8 cellular contexts compared by ENCODE assay signal in the genomic region with DNA sequence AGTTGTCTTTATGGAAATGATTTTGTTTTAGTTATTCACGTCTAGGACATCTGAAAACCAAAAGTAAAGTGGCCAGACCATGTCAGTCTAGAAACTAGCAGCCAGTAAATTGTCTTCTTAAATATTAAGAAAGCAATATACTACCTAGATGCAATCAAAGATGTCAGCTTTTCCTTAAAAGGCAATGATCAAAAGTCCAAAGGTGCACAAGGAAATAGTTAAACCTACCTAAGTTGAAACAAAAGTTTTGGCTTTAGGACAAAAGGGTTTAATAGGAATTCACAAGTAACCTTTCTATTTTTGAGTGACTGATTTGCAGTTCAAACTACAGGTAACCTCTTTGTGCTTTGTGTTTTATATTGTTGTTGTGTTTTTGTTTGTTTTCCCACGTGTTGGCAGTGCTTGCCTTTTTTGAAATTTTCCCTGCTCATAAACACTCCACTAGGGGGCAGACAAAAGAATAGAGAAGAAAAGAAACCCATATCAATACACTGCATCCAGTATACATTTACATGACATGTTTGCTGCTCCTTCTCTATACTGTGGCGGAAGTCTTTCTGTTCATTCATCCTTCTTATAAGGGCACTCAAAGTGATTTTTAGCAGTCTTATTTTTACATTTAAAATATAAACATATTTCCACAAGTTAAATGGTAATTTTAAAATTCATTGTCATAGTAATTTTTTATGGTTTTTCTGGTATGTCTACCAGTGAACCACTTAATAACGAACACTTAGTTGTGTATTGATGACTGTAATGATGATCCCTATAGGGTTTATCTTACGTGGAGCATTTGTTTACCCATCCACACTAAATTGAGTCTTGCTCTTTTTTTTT.
DNase-seq lines count a peak whose midpoint lies in the region; ATAC-seq lines count a peak whose summit lies in the region.

No MANE protein-coding gene starts in this region.

- intact Hi-C loops in sciatic nerve (cut with DNase I): no loop called here

- H3K4me3 ChIP-seq in Jurkat, Clone E6-1 (ENCODE audit: low read length): no peak overlapping the region

- ATAC-seq in GM19467 (IDR thresholded peaks at IDR 0.05; ENCODE audit: unreplicated experiment) (peak; percentile 68), sciatic nerve (no peak)

- in situ Hi-C loops in SK-MEL-5 (cut with HindIII; ENCODE audit: low pct_unique_long_range_greater_than_20kb, low sequenced_read_pairs): no loop called here

- peak; percentile 30 for DNase-seq in DMS53 treated with DMSO at 0.1 percent for 48 hours (lab: John Stamatoyannopoulos, UW; ENCODE audit: unreplicated experiment)
- peak; percentile 33 for DNase-seq in Jurkat, Clone E6-1 (ENCODE audit: low read depth, low spot score)
- DNase-seq in SK-MEL-5 (ENCODE audit: low read depth, low spot score): peak; percentile 77
- peak; percentile 13 for DNase-seq in fibroblast of gingiva (ENCODE audit: low read depth)
- DNase-seq in renal cortical epithelial cell (ENCODE audit: low read depth): peak; percentile 36
- no peak for DNase-seq in sciatic nerve (ENCODE audit: low spot score)
- DNase-seq in effector CD4-positive, alpha-beta T cell: no peak

Comparison
In these comparisons a context has a peak if more than half of its experiments do, and no peak if none do; other contexts are left out.
1. DNase-seq: peak in DMS53 treated with DMSO at 0.1 percent for 48 hours (single experiment), Jurkat, Clone E6-1 (single experiment), SK-MEL-5 (single experiment), fibroblast of gingiva (single experiment) and renal cortical epithelial cell (single experiment); none in sciatic nerve (single experiment) and effector CD4-positive, alpha-beta T cell (single experiment).